Comparison of ENCODE assay signal across 17 cellular contexts in genomic region chr12:6819069-6820030, GRCh38. TPM values are rescaled to one million over a fixed set of nuclear protein-coding genes. Genes with fewer than 3 reads are reported as not detected.
DNase-seq lines count a peak whose midpoint lies in the region; ATAC-seq and TF ChIP-seq lines count a peak whose summit lies in the region.
"Had no signal": no experiment of that assay in that cellular context is flagged by ENCODE, and none has a peak within 500 bp of the region (broad histone marks: within the 10 kb centered on the region; RNA-seq: fewer than 3 reads in every experiment).

No MANE protein-coding gene starts in this region.

- H3K9me3 Mint-ChIP-seq in activated naive CD4-positive, alpha-beta T cell treated with anti-CD3 and anti-CD28 coated beads, Interleukin-2, amount 10 ng/mL, durations not matched to agents 7 days and 5 days, result no peaks in the 10 kb centered on the region
- no peaks in the 10 kb centered on the region for H3K9me3 Mint-ChIP-seq in activated naive CD4-positive, alpha-beta T cell treated with anti-CD3 and anti-CD28 coated beads, Interleukin-2, amount 50 U/mL, for 72 hours
- no peaks in the 10 kb centered on the region for H3K9me3 Mint-ChIP-seq in brain

- H3K4me1 Mint-ChIP-seq in activated naive CD4-positive, alpha-beta T cell treated with anti-CD3 and anti-CD28 coated beads, Interleukin-2, amount 10 ng/mL, durations not matched to agents 7 days and 5 days, result peaks cover 15% of the 10 kb centered on the region
- H3K4me1 Mint-ChIP-seq in brain, result peaks cover 64% of the 10 kb centered on the region

- peak overlapping the region in 1 of 2 experiments; percentile 22 for H2BK12ac ChIP-seq in mesenchymal stem cell (ENCODE audit: low read length in 2 of 2)

- intact Hi-C loops in Right ventricle myocardium superior (cut with DNase I), result no loop called here

- H3K4me3 Mint-ChIP-seq in activated naive CD4-positive, alpha-beta T cell treated with anti-CD3 and anti-CD28 coated beads, Interleukin-2, amount 10 ng/mL, durations not matched to agents 7 days and 5 days, result no peak overlapping the region
- peak overlapping the region; percentile 88 to 97 (median 92) for H3K4me3 Mint-ChIP-seq in brain

- no peak overlapping the region for H2AK5ac ChIP-seq in mesenchymal stem cell (ENCODE audit: low read length, severe bottlenecking)

- H3K79me1 ChIP-seq in mesenchymal stem cell (replicated peaks; ENCODE audit: low read length, poor library complexity, severe bottlenecking), result no peaks in the 10 kb centered on the region

- no peak for ATAC-seq in activated naive CD4-positive, alpha-beta T cell treated with anti-CD3 and anti-CD28 coated beads, Interleukin-2, amount 50 U/mL, for 72 hours
- ATAC-seq in Right ventricle myocardium superior (ENCODE audit: poor library complexity), result no peak
- ATAC-seq: A549, esophagus mucosa had no signal

- H3K18ac ChIP-seq in mesenchymal stem cell (ENCODE audit: low read depth in 1 of 2, low read length in 2 of 2), result peak overlapping the region in 1 of 2 experiments; percentile 5

- H3K79me2 ChIP-seq in smooth muscle cell (ENCODE audit: low read depth), result no peaks in the 10 kb centered on the region

- peaks cover 37% of the 10 kb centered on the region for H3K27me3 Mint-ChIP-seq in activated naive CD4-positive, alpha-beta T cell treated with anti-CD3 and anti-CD28 coated beads, Interleukin-2, amount 10 ng/mL, durations not matched to agents 7 days and 5 days
- H3K27me3 Mint-ChIP-seq in brain, result peaks cover under 1% of the 10 kb centered on the region

- H3K14ac ChIP-seq in mesenchymal stem cell (ENCODE audit: low read length in 2 of 2), result no peak overlapping the region

- no peak overlapping the region for H3K23ac ChIP-seq in mesenchymal stem cell (ENCODE audit: low read length in 2 of 2)

- H3K9me3 ChIP-seq in mesenchymal stem cell (ENCODE audit: control insufficient read depth, low read length) (no peaks in the 10 kb centered on the region), smooth muscle cell (replicated peaks; ENCODE audit: low read depth) (no peaks in the 10 kb centered on the region)
- H3K9me3 ChIP-seq: A549 had no signal

- CTCF ChIA-PET in activated naive CD4-positive, alpha-beta T cell treated with anti-CD3 and anti-CD28 coated beads, Interleukin-2, amount 10 ng/mL, durations not matched to agents 7 days and 5 days (lab: Charles Lee), result interaction anchor here (7.8 kb wide), 1 partner anchor 65 kb away, joined by 91 read pairs; the partner anchor contains the start of gene MLF2

- H3K27ac Mint-ChIP-seq in activated naive CD4-positive, alpha-beta T cell treated with anti-CD3 and anti-CD28 coated beads, Interleukin-2, amount 10 ng/mL, durations not matched to agents 7 days and 5 days, result peak overlapping the region; percentile 39
- H3K27ac Mint-ChIP-seq in activated naive CD4-positive, alpha-beta T cell treated with anti-CD3 and anti-CD28 coated beads, Interleukin-2, amount 50 U/mL, for 72 hours, result peak overlapping the region in 1 of 2 donors; percentile 67
- H3K27ac Mint-ChIP-seq in brain, result peak overlapping the region; percentile 99 to 100 (median 99)

- TF ChIP-seq CTCF in brain (conservative IDR thresholded peaks at IDR 0.05) (no peak), smooth muscle cell (IDR thresholded peaks at IDR 0.05; ENCODE audit: borderline replicate concordance, insufficient read depth, poor library complexity, severe bottlenecking) (no peak)

- no peaks in the 10 kb centered on the region for H3F3A ChIP-seq in smooth muscle cell (ENCODE audit: low read depth)

- H3K4ac ChIP-seq in mesenchymal stem cell (ENCODE audit: low read depth in 1 of 2, low read length in 2 of 2), result no peak overlapping the region

- no peak for DNase-seq in activated naive CD4-positive, alpha-beta T cell treated with anti-CD3 and anti-CD28 coated beads, Interleukin-2, amount 10 ng/mL, durations not matched to agents 7 days and 5 days
- no peak for DNase-seq in activated naive CD4-positive, alpha-beta T cell treated with anti-CD3 and anti-CD28 coated beads, Interleukin-2, amount 50 U/mL, for 72 hours (ENCODE audit: low spot score in 2 of 2)
- DNase-seq in mesenchymal stem cell, result no peak
- no peak for DNase-seq in smooth muscle cell (lab: John Stamatoyannopoulos, UW; ENCODE audit: unreplicated experiment)
- no peak for DNase-seq in inferior parietal cortex (ENCODE audit: extremely low spot score)
- no peak for DNase-seq in Right ventricle myocardium superior
- DNase-seq: activated gamma-delta T cell; Calu3; Kasumi-1; NCI-H187; NCI-H774; nucleus accumbens; stimulated activated CD8-positive, alpha-beta memory T cell treated with anti-CD3 and anti-CD28 coated beads, Interleukin-4, amount 100 ng/mL, for 48 hours had no signal

- no peak overlapping the region for H2AFZ ChIP-seq in mesenchymal stem cell (ENCODE audit: low read depth, low read length)
- no peak overlapping the region for H2AFZ ChIP-seq in smooth muscle cell (ENCODE audit: low read depth)

- H2BK120ac ChIP-seq in mesenchymal stem cell (ENCODE audit: low read depth, low read length), result peak overlapping the region; percentile 27

- H3K36me3 Mint-ChIP-seq in activated naive CD4-positive, alpha-beta T cell treated with anti-CD3 and anti-CD28 coated beads, Interleukin-2, amount 10 ng/mL, durations not matched to agents 7 days and 5 days, result peaks cover 39% of the 10 kb centered on the region
- H3K36me3 Mint-ChIP-seq in activated naive CD4-positive, alpha-beta T cell treated with anti-CD3 and anti-CD28 coated beads, Interleukin-2, amount 50 U/mL, for 72 hours, result peaks cover 8 to 22% of the 10 kb centered on the region in 2 donors
- H3K36me3 Mint-ChIP-seq in brain, result peaks cover 3% of the 10 kb centered on the region

- H4K8ac ChIP-seq in mesenchymal stem cell (ENCODE audit: low read length), result peak overlapping the region; percentile 61

- H4K20me1 ChIP-seq in smooth muscle cell (ENCODE audit: low read depth), result no peaks in the 10 kb centered on the region

- no peak overlapping the region for H3K27ac ChIP-seq in mesenchymal stem cell (ENCODE audit: low read length, poor library complexity, severe bottlenecking)
- H3K27ac ChIP-seq in temporal lobe (ENCODE audit: low read depth, low read length), result peak overlapping the region; percentile 51
- H3K27ac ChIP-seq in smooth muscle cell (ENCODE audit: low read depth), result no peak overlapping the region
- H3K27ac ChIP-seq: A549 had no signal

- peaks cover 36% of the 10 kb centered on the region for H3K4me1 ChIP-seq in mesenchymal stem cell (ENCODE audit: control insufficient read depth, insufficient read depth, low read depth, low read length)
- H3K4me1 ChIP-seq in smooth muscle cell (ENCODE audit: low read depth), result peaks cover 28% of the 10 kb centered on the region

- H3K36me3 ChIP-seq in mesenchymal stem cell (ENCODE audit: control insufficient read depth in 1 of 2, insufficient read depth in 2 of 2, low read depth in 1 of 2, low read length in 2 of 2), result no peaks in the 10 kb centered on the region
- H3K36me3 ChIP-seq in smooth muscle cell (ENCODE audit: low read depth), result no peaks in the 10 kb centered on the region

- H2BK15ac ChIP-seq in mesenchymal stem cell (ENCODE audit: low read depth, poor library complexity, severe bottlenecking), result no peak overlapping the region

- 76% methylated on average over 13 of the region's 13 CpGs for WGBS in mesenchymal stem cell
- WGBS in smooth muscle cell (ENCODE audit: low lambda C conversion rate), result 75% methylated on average over 13 of the region's 13 CpGs

- no peak overlapping the region for H3K4me3 ChIP-seq in mesenchymal stem cell (ENCODE audit: insufficient read depth in 1 of 2, low read depth in 1 of 2, low read length in 2 of 2)
- no peak overlapping the region for H3K4me3 ChIP-seq in smooth muscle cell
- H3K4me3 ChIP-seq: A549 had no signal

- no peak overlapping the region for H2BK5ac ChIP-seq in mesenchymal stem cell (ENCODE audit: low read depth, low read length, poor library complexity, severe bottlenecking)

- no peak overlapping the region for H3K4me2 ChIP-seq in mesenchymal stem cell (ENCODE audit: low read length, poor library complexity, severe bottlenecking)
- no peak overlapping the region for H3K4me2 ChIP-seq in smooth muscle cell
- H3K4me2 ChIP-seq: A549 had no signal

- H4K91ac ChIP-seq in mesenchymal stem cell (ENCODE audit: low read length), result no peak overlapping the region

- H3K27me3 ChIP-seq in mesenchymal stem cell (ENCODE audit: control insufficient read depth in 1 of 2, insufficient read depth in 1 of 2, low read length in 2 of 2) (peaks cover 42 to 74% of the 10 kb centered on the region in 2 experiments), smooth muscle cell (ENCODE audit: low read depth) (peaks cover 5% of the 10 kb centered on the region)

- H3K9ac ChIP-seq in mesenchymal stem cell (ENCODE audit: low read length) (no peak overlapping the region), smooth muscle cell (ENCODE audit: low read depth) (no peak overlapping the region)

RNA-seq across cellular contexts. Expression of gene GPR162, which starts 2.3 kb away (rescaled TPM):
- under 1 TPM; 0.46 to 0.60 TPM for total RNA-seq in activated naive CD4-positive, alpha-beta T cell treated with anti-CD3 and anti-CD28 coated beads, Interleukin-2, amount 50 U/mL, for 72 hours
- polyA plus RNA-seq in brain (ENCODE audit: insufficient read depth, low read depth, low replicate concordance) (59.9 TPM), smooth muscle cell (2.1 and 3.0 TPM in 2 replicates)
- 7.7 TPM for polyA plus RNA-seq in mesenchymal stem cell (2013, experiment 1 of 2)
- polyA plus RNA-seq in mesenchymal stem cell (2013, experiment 2 of 2), result 7.3 TPM
- total RNA-seq in temporal lobe (52.6 TPM), smooth muscle cell (0.76 and 2.9 TPM in 2 replicates), Right ventricle myocardium superior (4.4 TPM)
- total RNA-seq: Calu3 had no signal

RNA-seq across cellular contexts. Expression of gene P3H3, which starts 8.9 kb away (rescaled TPM):
- 1 to 10 TPM in 1 of 2 donors, under 1 TPM in 1; 0.82 to 3.0 TPM for total RNA-seq in activated naive CD4-positive, alpha-beta T cell treated with anti-CD3 and anti-CD28 coated beads, Interleukin-2, amount 50 U/mL, for 72 hours
- 14.5 TPM for polyA plus RNA-seq in brain (ENCODE audit: insufficient read depth, low read depth, low replicate concordance)
- polyA plus RNA-seq in mesenchymal stem cell (2013, experiment 1 of 2), result 71.5 TPM
- 69.6 TPM for polyA plus RNA-seq in mesenchymal stem cell (2013, experiment 2 of 2)
- total RNA-seq in temporal lobe, result 10.8 TPM
- total RNA-seq in smooth muscle cell, result 36.7 and 42.8 TPM in 2 replicates
- 106 and 108 TPM in 2 replicates for polyA plus RNA-seq in smooth muscle cell
- 10.0 TPM for total RNA-seq in Right ventricle myocardium superior

RNA-seq across cellular contexts. Expression of gene GNB3, which starts 21.4 kb away (rescaled TPM):
- 1 to 10 TPM in 1 of 2 donors, under 1 TPM in 1; 0.25 to 1.8 TPM for total RNA-seq in activated naive CD4-positive, alpha-beta T cell treated with anti-CD3 and anti-CD28 coated beads, Interleukin-2, amount 50 U/mL, for 72 hours
- polyA plus RNA-seq in brain (ENCODE audit: insufficient read depth, low read depth, low replicate concordance) (4.8 TPM), smooth muscle cell (4.8 and 6.3 TPM in 2 replicates)
- polyA plus RNA-seq in mesenchymal stem cell (2013, experiment 1 of 2), result 6.0 TPM
- polyA plus RNA-seq in mesenchymal stem cell (2013, experiment 2 of 2), result 6.0 TPM
- total RNA-seq in temporal lobe (0.74 TPM), smooth muscle cell (4.0 and 6.2 TPM in 2 replicates), Right ventricle myocardium superior (2.9 TPM)
- total RNA-seq: Calu3, esophagus mucosa had no signal

RNA-seq across cellular contexts. Expression of gene CD4, which starts 30.0 kb away (rescaled TPM):
- total RNA-seq in activated naive CD4-positive, alpha-beta T cell treated with anti-CD3 and anti-CD28 coated beads, Interleukin-2, amount 50 U/mL, for 72 hours, result 100 to 1,000 TPM; 165 to 244 TPM
- polyA plus RNA-seq in brain (ENCODE audit: insufficient read depth, low read depth, low replicate concordance) (13.7 TPM), smooth muscle cell (1.3 and 2.5 TPM in 2 replicates)
- polyA plus RNA-seq in mesenchymal stem cell (2013, experiment 1 of 2), result 1.8 TPM
- 2.1 TPM for polyA plus RNA-seq in mesenchymal stem cell (2013, experiment 2 of 2)
- total RNA-seq in temporal lobe (2.2 TPM), smooth muscle cell (0.13 and 0.22 TPM in 2 replicates), Right ventricle myocardium superior (10.4 TPM)
- total RNA-seq: Calu3 had no signal

RNA-seq across cellular contexts. Expression of gene CDCA3, which starts 31.7 kb away (rescaled TPM):
- 100 to 1,000 TPM; 110 to 147 TPM for total RNA-seq in activated naive CD4-positive, alpha-beta T cell treated with anti-CD3 and anti-CD28 coated beads, Interleukin-2, amount 50 U/mL, for 72 hours
- polyA plus RNA-seq in brain (ENCODE audit: insufficient read depth, low read depth, low replicate concordance) (38.2 TPM), smooth muscle cell (9.4 and 10.6 TPM in 2 replicates)
- 7.1 TPM for polyA plus RNA-seq in mesenchymal stem cell (2013, experiment 1 of 2)
- 6.9 TPM for polyA plus RNA-seq in mesenchymal stem cell (2013, experiment 2 of 2)
- total RNA-seq in temporal lobe (2.7 TPM), smooth muscle cell (5.3 and 7.4 TPM in 2 replicates), Right ventricle myocardium superior (1.3 TPM)

Comparison
In these comparisons a context has a peak if more than half of its experiments do, and no peak if none do; other contexts are left out.
1. RNA of gene GPR162, which starts 2.3 kb away (total RNA-seq): 52.6 TPM in temporal lobe (single experiment); 4.4 TPM in Right ventricle myocardium superior (single experiment), 0.76 to 2.9 TPM in smooth muscle cell and 0.46 to 0.60 TPM in activated naive CD4-positive, alpha-beta T cell treated with anti-CD3 and anti-CD28 coated beads, Interleukin-2, amount 50 U/mL, for 72 hours; every median in the first group is over 10 times any median in the second.